Comparison of ENCODE assay signal across 8 cellular contexts in the genomic region with DNA sequence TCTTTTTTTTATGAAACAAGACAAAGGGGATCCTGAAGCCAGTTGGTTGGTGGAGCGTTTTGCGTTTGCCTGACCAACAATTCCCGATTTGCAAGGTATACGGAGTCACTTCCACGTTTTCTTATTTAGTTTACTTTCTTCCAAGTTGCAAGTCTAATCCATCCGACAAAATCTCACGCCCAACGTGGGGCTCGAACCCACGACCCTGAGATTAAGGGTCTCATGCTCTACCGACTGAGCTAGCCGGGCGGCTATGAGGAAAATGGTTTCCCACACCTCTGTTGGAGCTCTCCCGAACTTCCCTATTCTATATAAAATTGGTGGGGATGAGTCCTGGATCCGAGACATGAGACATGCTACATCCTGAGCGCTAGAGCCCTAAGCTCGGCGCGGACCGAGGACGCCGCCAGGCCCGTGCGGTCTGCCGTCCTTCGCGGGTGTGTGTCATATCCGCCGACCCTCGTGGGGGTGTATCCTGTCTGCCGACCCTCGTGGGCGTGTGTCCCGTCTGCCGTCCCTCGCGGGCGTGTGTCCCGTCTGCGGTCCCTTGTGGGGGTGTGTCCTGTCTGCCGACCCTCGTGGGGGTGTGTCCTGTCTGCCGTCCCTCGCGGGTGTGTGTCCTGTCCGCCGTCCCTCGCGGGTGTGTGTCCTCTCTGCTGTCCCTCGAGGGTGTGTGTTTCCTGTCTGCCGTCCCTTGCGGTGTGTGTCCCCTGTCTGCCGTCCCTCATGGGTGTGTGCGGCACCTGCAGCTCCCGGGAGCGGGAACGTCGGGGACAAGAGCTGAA. TPM values are rescaled to one million over a fixed set of nuclear protein-coding genes. Genes with fewer than 3 reads are reported as not detected.
DNase-seq lines count a peak whose midpoint lies in the region; ATAC-seq and TF ChIP-seq lines count a peak whose summit lies in the region.

No MANE protein-coding gene starts in this region.

- H3K4me3 ChIP-seq in DND-41 (ENCODE audit: low read depth in 1 of 2, low read length in 2 of 2) (no peak overlapping the region), ascending aorta (peak overlapping the region; percentile 59 to 92), right cardiac atrium (ENCODE audit: low read length) (peak overlapping the region; percentile 8)

- no peaks in the 10 kb centered on the region for H3K9me3 ChIP-seq in DND-41 (ENCODE audit: insufficient read depth, low read length, severe bottlenecking)
- no peaks in the 10 kb centered on the region for H3K9me3 ChIP-seq in ascending aorta
- H3K9me3 ChIP-seq in right cardiac atrium (ENCODE audit: control insufficient read depth, low read length): no peaks in the 10 kb centered on the region

- TF ChIP-seq CTCF in DND-41 (IDR thresholded peaks at IDR 0.05; ENCODE audit: borderline replicate concordance, extremely low read depth, low read length, poor library complexity, severe bottlenecking): no peak
- no peak for TF ChIP-seq CTCF in ascending aorta (IDR thresholded peaks at IDR 0.05)

- H3K27ac ChIP-seq in DND-41 (ENCODE audit: low read length): no peak overlapping the region
- peak overlapping the region; percentile 89 to 94 for H3K27ac ChIP-seq in ascending aorta
- peak overlapping the region; percentile 60 for H3K27ac ChIP-seq in right cardiac atrium (ENCODE audit: low read length)

- intact Hi-C loops in ascending aorta (cut with DNase I): loop anchor here (1.0 to 10.0 kb wide), 4 partner anchors 7 to 623 kb away; a partner anchor contains a TSS
- intact Hi-C loops in right cardiac atrium (cut with DNase I): no loop called here

- no peak overlapping the region for H3K4me2 ChIP-seq in DND-41 (ENCODE audit: insufficient read depth, low read length)

- H3K27me3 ChIP-seq in DND-41 (ENCODE audit: insufficient read depth, low read length, poor library complexity) (peaks cover 2% of the 10 kb centered on the region), ascending aorta (no peaks in the 10 kb centered on the region), right cardiac atrium (ENCODE audit: control insufficient read depth, insufficient read depth) (no peaks in the 10 kb centered on the region)

- peak; percentile 24 for DNase-seq in DND-41
- peak; percentile 87 for DNase-seq in MV-4-11 (lab: John Stamatoyannopoulos, UW)
- DNase-seq in ascending aorta (ENCODE audit: low spot score in 2 of 2): peak in 1 of 2 donors; percentile 83
- peak; percentile 59 to 75 (median 70) for DNase-seq in right cardiac atrium
- peak; percentile 46 for DNase-seq in pulmonary artery endothelial cell (ENCODE audit: low read depth, low spot score)
- no peak for DNase-seq in NK-92 (lab: John Stamatoyannopoulos, UW; ENCODE audit: unreplicated experiment)

- H3K4me1 ChIP-seq in DND-41 (ENCODE audit: insufficient read depth, low read length) (peaks cover 28% of the 10 kb centered on the region), ascending aorta (peaks cover 4 to 8% of the 10 kb centered on the region in 2 donors), right cardiac atrium (ENCODE audit: control insufficient read depth, insufficient read depth, low read length) (no peaks in the 10 kb centered on the region)

- ATAC-seq in DND-41 (ENCODE audit: insufficient read depth, low read depth): no peak
- peak; percentile 56 for ATAC-seq in SK-N-SH treated with all-trans-retinoic acid at 6 μM for 48 hours
- peak; percentile 3 to 35 for ATAC-seq in right cardiac atrium
- ATAC-seq in GM21526 (IDR thresholded peaks at IDR 0.05; ENCODE audit: low FRiP score, unreplicated experiment): no peak

- H3K36me3 ChIP-seq in DND-41 (ENCODE audit: insufficient read depth, low read length): no peaks in the 10 kb centered on the region
- no peaks in the 10 kb centered on the region for H3K36me3 ChIP-seq in ascending aorta

- no peaks in the 10 kb centered on the region; the same call in 1 of the 2 replicates for H4K20me1 ChIP-seq in DND-41 (ENCODE audit: insufficient read depth, low read length)

- WGBS in right cardiac atrium: 1% methylated on average over 58 of the region's 58 CpGs

- H3K79me2 ChIP-seq in DND-41 (ENCODE audit: insufficient read depth, low read length): no peaks in the 10 kb centered on the region

- H2AFZ ChIP-seq in DND-41 (ENCODE audit: low read depth, low read length): 0 out of 2 replicates have a peak overlapping the region, but pooled peaks have one; percentile 95

- no peak overlapping the region for H3K9ac ChIP-seq in DND-41 (ENCODE audit: low read depth, low read length)

TF ChIP-seq in SK-N-SH treated with all-trans-retinoic acid at 6 μM for 48 hours, 23 proteins besides CTCF, POLR2A, EP300 and RAD21:
- TF ChIP-seq SNAI2 (CRISPR knock-in tag; IDR thresholded peaks at IDR 0.05): no peak
- TF ChIP-seq ZNF70 (CRISPR knock-in tag; IDR thresholded peaks at IDR 0.05): no peak
- no peak for TF ChIP-seq CSDC2 (CRISPR knock-in tag; IDR thresholded peaks at IDR 0.05)
- no peak for TF ChIP-seq ZFP3 (CRISPR knock-in tag; IDR thresholded peaks at IDR 0.05)
- TF ChIP-seq, protein P1, sequence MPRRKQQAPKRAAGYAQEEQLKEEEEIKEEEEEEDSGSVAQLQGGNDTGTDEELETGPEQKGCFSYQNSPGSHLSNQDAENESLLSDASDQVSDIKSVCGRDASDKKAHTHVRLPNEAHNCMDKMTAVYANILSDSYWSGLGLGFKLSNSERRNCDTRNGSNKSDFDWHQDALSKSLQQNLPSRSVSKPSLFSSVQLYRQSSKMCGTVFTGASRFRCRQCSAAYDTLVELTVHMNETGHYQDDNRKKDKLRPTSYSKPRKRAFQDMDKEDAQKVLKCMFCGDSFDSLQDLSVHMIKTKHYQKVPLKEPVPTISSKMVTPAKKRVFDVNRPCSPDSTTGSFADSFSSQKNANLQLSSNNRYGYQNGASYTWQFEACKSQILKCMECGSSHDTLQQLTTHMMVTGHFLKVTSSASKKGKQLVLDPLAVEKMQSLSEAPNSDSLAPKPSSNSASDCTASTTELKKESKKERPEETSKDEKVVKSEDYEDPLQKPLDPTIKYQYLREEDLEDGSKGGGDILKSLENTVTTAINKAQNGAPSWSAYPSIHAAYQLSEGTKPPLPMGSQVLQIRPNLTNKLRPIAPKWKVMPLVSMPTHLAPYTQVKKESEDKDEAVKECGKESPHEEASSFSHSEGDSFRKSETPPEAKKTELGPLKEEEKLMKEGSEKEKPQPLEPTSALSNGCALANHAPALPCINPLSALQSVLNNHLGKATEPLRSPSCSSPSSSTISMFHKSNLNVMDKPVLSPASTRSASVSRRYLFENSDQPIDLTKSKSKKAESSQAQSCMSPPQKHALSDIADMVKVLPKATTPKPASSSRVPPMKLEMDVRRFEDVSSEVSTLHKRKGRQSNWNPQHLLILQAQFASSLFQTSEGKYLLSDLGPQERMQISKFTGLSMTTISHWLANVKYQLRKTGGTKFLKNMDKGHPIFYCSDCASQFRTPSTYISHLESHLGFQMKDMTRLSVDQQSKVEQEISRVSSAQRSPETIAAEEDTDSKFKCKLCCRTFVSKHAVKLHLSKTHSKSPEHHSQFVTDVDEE (CRISPR knock-in tag; IDR thresholded peaks at IDR 0.05): no peak
- TF ChIP-seq BACH2 (CRISPR knock-in tag; IDR thresholded peaks at IDR 0.05; ENCODE audit: borderline replicate concordance): no peak
- TF ChIP-seq, protein P2, sequence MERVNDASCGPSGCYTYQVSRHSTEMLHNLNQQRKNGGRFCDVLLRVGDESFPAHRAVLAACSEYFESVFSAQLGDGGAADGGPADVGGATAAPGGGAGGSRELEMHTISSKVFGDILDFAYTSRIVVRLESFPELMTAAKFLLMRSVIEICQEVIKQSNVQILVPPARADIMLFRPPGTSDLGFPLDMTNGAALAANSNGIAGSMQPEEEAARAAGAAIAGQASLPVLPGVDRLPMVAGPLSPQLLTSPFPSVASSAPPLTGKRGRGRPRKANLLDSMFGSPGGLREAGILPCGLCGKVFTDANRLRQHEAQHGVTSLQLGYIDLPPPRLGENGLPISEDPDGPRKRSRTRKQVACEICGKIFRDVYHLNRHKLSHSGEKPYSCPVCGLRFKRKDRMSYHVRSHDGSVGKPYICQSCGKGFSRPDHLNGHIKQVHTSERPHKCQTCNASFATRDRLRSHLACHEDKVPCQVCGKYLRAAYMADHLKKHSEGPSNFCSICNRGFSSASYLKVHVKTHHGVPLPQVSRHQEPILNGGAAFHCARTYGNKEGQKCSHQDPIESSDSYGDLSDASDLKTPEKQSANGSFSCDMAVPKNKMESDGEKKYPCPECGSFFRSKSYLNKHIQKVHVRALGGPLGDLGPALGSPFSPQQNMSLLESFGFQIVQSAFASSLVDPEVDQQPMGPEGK (CRISPR knock-in tag; IDR thresholded peaks at IDR 0.05; ENCODE audit: borderline replicate concordance): no peak
- no peak for TF ChIP-seq PPARA (CRISPR knock-in tag; IDR thresholded peaks at IDR 0.05; ENCODE audit: borderline replicate concordance)
- no peak for TF ChIP-seq RARB (CRISPR knock-in tag; IDR thresholded peaks at IDR 0.05)
- no peak for TF ChIP-seq GLIS3 (CRISPR knock-in tag; IDR thresholded peaks at IDR 0.05)
- TF ChIP-seq ESRRG (CRISPR knock-in tag; IDR thresholded peaks at IDR 0.05): no peak

RNA-seq across cellular contexts. Expression of a gene that starts 22.6 kb away (rescaled TPM):
- total RNA-seq in ascending aorta (25.3 TPM), right cardiac atrium (1 to 10 TPM; 6.2 to 8.7 (median 7.6) TPM), pulmonary artery endothelial cell (4.8 and 5.0 TPM in 2 replicates)
- polyA plus RNA-seq in right cardiac atrium: 7.2 TPM

RNA-seq across cellular contexts. Expression of a gene that starts 30.6 kb away (rescaled TPM):
- not detected for total RNA-seq in ascending aorta
- not detected for total RNA-seq in right cardiac atrium
- not detected for polyA plus RNA-seq in right cardiac atrium
- total RNA-seq in pulmonary artery endothelial cell: 0.13 TPM in 1 of 2 replicates, not detected in the other

RNA-seq across cellular contexts. Expression of a gene that starts 45.0 kb away (rescaled TPM):
- total RNA-seq in ascending aorta (49.8 TPM), right cardiac atrium (10 to 100 TPM in 1 of 4 donors, 1 to 10 TPM in 3; 6.4 to 10.1 (median 9.2) TPM), pulmonary artery endothelial cell (21.3 and 22.5 TPM in 2 replicates)
- polyA plus RNA-seq in right cardiac atrium: 10.9 TPM

RNA-seq across cellular contexts. Expression of a gene that starts 58.3 kb away (rescaled TPM):
- total RNA-seq in ascending aorta (not detected), right cardiac atrium (not detected), pulmonary artery endothelial cell (not detected in 2 replicates)
- polyA plus RNA-seq in right cardiac atrium: not detected

Comparison
In these comparisons a context has a peak if more than half of its experiments do, and no peak if none do; other contexts are left out.
1. ATAC-seq: peak in SK-N-SH treated with all-trans-retinoic acid at 6 μM for 48 hours (single experiment) and right cardiac atrium (2 of 2); none in DND-41 (single experiment) and GM21526 (single experiment).
2. H3K4me3 ChIP-seq: peak in ascending aorta (2 of 2) and right cardiac atrium (single experiment); none in DND-41 (0 of 2).